In genomic region chr19:15283141-15283885, GRCh38 we compare ENCODE assay signal across 9 cellular contexts. TPM values are rescaled to one million over a fixed set of nuclear protein-coding genes. Genes with fewer than 3 reads are reported as not detected.
A peak's percentile ranks its signal among the peaks of the same experiment; 100 is the strongest.
DNase-seq lines count a peak whose midpoint lies in the region; ATAC-seq, FAIRE-seq and TF ChIP-seq lines count a peak whose summit lies in the region.
"Had no signal": no experiment of that assay in that cellular context is flagged by ENCODE, and none has a peak within 500 bp of the region (broad histone marks: within the 10 kb centered on the region; RNA-seq: fewer than 3 reads in every experiment).

No MANE protein-coding gene starts in this region.

- H3K9me2 ChIP-seq in GM23338 (ENCODE audit: insufficient read depth): no peaks in the 10 kb centered on the region

- H3K4me2 ChIP-seq in GM23338: no peak overlapping the region

- H3K4me3 Mint-ChIP-seq in GM23338: no peak overlapping the region
- no peak overlapping the region for H3K4me3 Mint-ChIP-seq in activated CD4-positive, alpha-beta memory T cell treated with anti-CD3 and anti-CD28 coated beads for 36 hours

- intact Hi-C loops in activated CD4-positive, alpha-beta memory T cell treated with anti-CD3 and anti-CD28 coated beads for 36 hours (cut with micrococcal nuclease): loop anchor here (1.0 to 2.0 kb wide), 3 partner anchors 8 to 47 kb away; no protein-coding TSS in a partner anchor

- H3K9me3 Mint-ChIP-seq in GM23338: no peaks in the 10 kb centered on the region
- H3K9me3 Mint-ChIP-seq in activated CD4-positive, alpha-beta memory T cell treated with anti-CD3 and anti-CD28 coated beads for 36 hours: no peaks in the 10 kb centered on the region

- no peak overlapping the region for H2AFZ ChIP-seq in GM23338

- H3K4me1 Mint-ChIP-seq in GM23338: peaks cover 87% of the 10 kb centered on the region
- peaks cover 94% of the 10 kb centered on the region for H3K4me1 Mint-ChIP-seq in activated CD4-positive, alpha-beta memory T cell treated with anti-CD3 and anti-CD28 coated beads for 36 hours (ENCODE audit: low read depth)

- TF ChIP-seq CTCF in GM23338 (conservative IDR thresholded peaks at IDR 0.05; ENCODE audit: low read depth in 2 of 2): no peak
- no peak for TF ChIP-seq CTCF in fibroblast of the aortic adventitia (IDR thresholded peaks at IDR 0.05; ENCODE audit: insufficient read depth, low read length)

- CTCF ChIA-PET in activated CD4-positive, alpha-beta memory T cell treated with anti-CD3 and anti-CD28 coated beads for 36 hours (lab: Charles Lee): interaction anchor here (0.7 to 2.6 kb wide), 6 partner anchors 14 to 97 kb away, joined by 3 to 9 read pairs (median 6); partner anchors contain the start of gene AKAP8

- ATAC-seq in GM23338 (no peak), HG02884 (IDR thresholded peaks at IDR 0.05; ENCODE audit: unreplicated experiment) (no peak), GM19397 (IDR thresholded peaks at IDR 0.05; ENCODE audit: unreplicated experiment) (no peak)

- no peaks in the 10 kb centered on the region for H3K36me3 Mint-ChIP-seq in GM23338 (ENCODE audit: low read depth)
- no peaks in the 10 kb centered on the region for H3K36me3 Mint-ChIP-seq in activated CD4-positive, alpha-beta memory T cell treated with anti-CD3 and anti-CD28 coated beads for 36 hours

- no peak for FAIRE-seq in RCC 7860 (lab: Jason Lieb, UNC)

- H3K27ac Mint-ChIP-seq in GM23338: peak overlapping the region; percentile 33; the same call in 1 of the 2 replicates
- H3K27ac Mint-ChIP-seq in activated CD4-positive, alpha-beta memory T cell treated with anti-CD3 and anti-CD28 coated beads for 36 hours: peak overlapping the region; percentile 84

- H3F3A ChIP-seq in GM23338 (replicated peaks; ENCODE audit: low read depth): 0 out of 2 replicates have a peak, but pooled peaks cover 7% of the 10 kb centered on the region

- no peak overlapping the region for H3K4me3 ChIP-seq in GM23338
- H3K4me3 ChIP-seq in fibroblast of the aortic adventitia (ENCODE audit: low read depth, low read length): no peak overlapping the region

- peaks cover 8% of the 10 kb centered on the region for H3K27me3 Mint-ChIP-seq in GM23338 (ENCODE audit: insufficient read depth, low read depth, poor library complexity)
- no peaks in the 10 kb centered on the region for H3K27me3 Mint-ChIP-seq in activated CD4-positive, alpha-beta memory T cell treated with anti-CD3 and anti-CD28 coated beads for 36 hours

- DNase-seq in GM23338 (ENCODE audit: low spot score) (no peak), fibroblast of the aortic adventitia (ENCODE audit: low read depth) (peak; percentile 83), RCC 7860 (ENCODE audit: low spot score) (no peak), NCI-H2107 (lab: John Stamatoyannopoulos, UW) (no peak)
- peak; percentile 67 for DNase-seq in activated CD4-positive, alpha-beta memory T cell treated with anti-CD3 and anti-CD28 coated beads for 36 hours
- peak; percentile 54 for DNase-seq in stimulated activated CD4-positive, alpha-beta T cell treated with anti-CD3 and anti-CD28 coated beads, Interleukin-4, amount 100 ng/mL, for 24 hours
- DNase-seq: T1000 had no signal

- H3K79me2 ChIP-seq in GM23338 (replicated peaks; ENCODE audit: insufficient read depth): peaks cover 100% of the 10 kb centered on the region

- H3K27me3 ChIP-seq in GM23338 (ENCODE audit: insufficient read depth): no peaks in the 10 kb centered on the region

- H3K4me1 ChIP-seq in GM23338 (ENCODE audit: insufficient read depth): peaks cover 89% of the 10 kb centered on the region

- peak overlapping the region; percentile 87; the same call in 1 of the 2 replicates for H3K27ac ChIP-seq in GM23338 (ENCODE audit: low read depth)

- POLR2A ChIA-PET in activated CD4-positive, alpha-beta memory T cell treated with anti-CD3 and anti-CD28 coated beads for 36 hours (lab: Charles Lee): interaction anchor here (0.9 to 2.5 kb wide), 6 partner anchors 8 to 96 kb away, joined by 3 to 13 read pairs (median 4); partner anchors contain the start of gene AKAP8

- H3K36me3 ChIP-seq in GM23338 (ENCODE audit: insufficient read depth): no peaks in the 10 kb centered on the region

- peaks cover 99% of the 10 kb centered on the region for H4K20me1 ChIP-seq in GM23338 (replicated peaks; ENCODE audit: insufficient read depth)

TF ChIP-seq in GM23338, 12 proteins besides CTCF, POLR2A, EP300 and RAD21:
- TF ChIP-seq NANOG (IDR thresholded peaks at IDR 0.05; ENCODE audit: borderline replicate concordance): no peak
- no peak for TF ChIP-seq CREB1 (CRISPR knock-in tag; IDR thresholded peaks at IDR 0.05; ENCODE audit: low read depth)
- no peak for TF ChIP-seq ZNF114 (CRISPR knock-in tag; IDR thresholded peaks at IDR 0.05)
- TF ChIP-seq ZNF331 (CRISPR knock-in tag; IDR thresholded peaks at IDR 0.05; ENCODE audit: low read depth): no peak

RNA-seq across cellular contexts. Expression of gene BRD4, which starts 49.0 kb away (rescaled TPM):
- total RNA-seq in GM23338 (2014; rRNA removed; shearing (Covaris generic)): 63.5 and 63.8 TPM in 2 replicates
- polyA plus RNA-seq in GM23338 (2016; fragmentation: Nextera tagmentation; extraction: Ambion mirVana): 115 and 127 TPM in 2 replicates
- 100 to 1,000 TPM in 1 of 2 experiments, 10 to 100 TPM in 1; 94.5 to 103 TPM for total RNA-seq in activated CD4-positive, alpha-beta memory T cell treated with anti-CD3 and anti-CD28 coated beads for 36 hours
- 15.5 and 25.3 TPM in 2 replicates for total RNA-seq in fibroblast of the aortic adventitia (ENCODE audit: low replicate concordance)

RNA-seq across cellular contexts. Expression of gene EPHX3, which starts 51.1 kb away (rescaled TPM):
- 15.0 and 24.8 TPM in 2 replicates for total RNA-seq in GM23338 (2014; rRNA removed; shearing (Covaris generic))
- polyA plus RNA-seq in GM23338 (2016; fragmentation: Nextera tagmentation; extraction: Ambion mirVana): 19.7 and 19.8 TPM in 2 replicates
- not detected for total RNA-seq in activated CD4-positive, alpha-beta memory T cell treated with anti-CD3 and anti-CD28 coated beads for 36 hours
- 0.09 TPM in 1 of 2 replicates, not detected in the other for total RNA-seq in fibroblast of the aortic adventitia (ENCODE audit: low replicate concordance)

Comparison
In these comparisons a context has a peak if more than half of its experiments do, and no peak if none do; other contexts are left out.
1. DNase-seq: peak in activated CD4-positive, alpha-beta memory T cell treated with anti-CD3 and anti-CD28 coated beads for 36 hours (single experiment), fibroblast of the aortic adventitia (single experiment) and stimulated activated CD4-positive, alpha-beta T cell treated with anti-CD3 and anti-CD28 coated beads, Interleukin-4, amount 100 ng/mL, for 24 hours (single experiment); none in GM23338 (single experiment), RCC 7860 (single experiment) and NCI-H2107 (single experiment).
2. RNA of gene EPHX3, which starts 51.1 kb away (total RNA-seq): 15.0 to 24.8 TPM in GM23338; 0.09 TPM in fibroblast of the aortic adventitia and not detected in activated CD4-positive, alpha-beta memory T cell treated with anti-CD3 and anti-CD28 coated beads for 36 hours; every median in the first group is over 10 times any median in the second.